In the genomic region with DNA sequence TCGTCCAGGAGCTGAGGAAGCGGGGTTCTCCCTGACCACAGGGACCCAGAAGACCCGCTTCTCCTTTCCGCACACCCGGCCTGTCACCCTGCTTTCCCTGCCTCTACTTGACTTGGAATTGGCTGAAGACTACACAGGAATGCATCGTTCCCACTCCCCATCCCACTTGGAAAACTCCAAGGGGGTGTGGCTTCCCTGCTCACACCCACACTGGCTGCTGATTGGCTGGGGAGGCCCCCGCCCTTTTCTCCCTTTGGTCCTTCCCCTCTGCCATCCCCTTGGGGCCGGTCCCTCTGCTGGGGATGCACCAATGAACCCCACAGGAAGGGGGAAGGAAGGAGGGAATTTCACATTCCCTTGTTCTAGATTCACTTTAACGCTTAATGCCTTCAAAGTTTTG, we compare ENCODE assay signal across 8 cellular contexts. TPM values are rescaled to one million over a fixed set of nuclear protein-coding genes. Genes with fewer than 3 reads are reported as not detected.
DNase-seq lines count a peak whose midpoint lies in the region; ATAC-seq and TF ChIP-seq lines count a peak whose summit lies in the region.

No MANE protein-coding gene starts in this region.

- intact Hi-C loops in esophagus muscularis mucosa (cut with DNase I), result loop anchor here (5.0 kb wide), 1 partner anchor 51 kb away; no protein-coding TSS in a partner anchor
- intact Hi-C loops in activated CD4-positive, alpha-beta T cell treated with anti-CD3 and anti-CD28 coated beads, Interleukin-2, amount 10 ng/mL, durations not matched to agents 24 days and 14 days (cut with micrococcal nuclease), result no loop called here

- ATAC-seq in GM18498 (IDR thresholded peaks at IDR 0.05; ENCODE audit: unreplicated experiment) (no peak), HG03439 (IDR thresholded peaks at IDR 0.05; ENCODE audit: unreplicated experiment) (no peak)

- H3K27ac ChIP-seq in esophagus muscularis mucosa (replicated peaks in 1 of 4) (peak overlapping the region; percentile 47 to 76 (median 62)), neural progenitor cell (no peak overlapping the region)

- H3K9ac ChIP-seq in neural progenitor cell, result no peak overlapping the region

- H3K4me1 ChIP-seq in esophagus muscularis mucosa (peaks cover 31 to 74% (median 63%) of the 10 kb centered on the region in 4 donors), neural progenitor cell (peaks cover 7% of the 10 kb centered on the region)

- peaks cover 5% of the 10 kb centered on the region for H4K20me1 ChIP-seq in neural progenitor cell (ENCODE audit: low read depth)

- H3K36me3 Mint-ChIP-seq in neural progenitor cell, result peaks cover 16% of the 10 kb centered on the region
- H3K36me3 Mint-ChIP-seq in activated CD4-positive, alpha-beta T cell treated with anti-CD3 and anti-CD28 coated beads, Interleukin-2, amount 10 ng/mL, durations not matched to agents 24 days and 14 days (ENCODE audit: low read depth), result peaks cover 55% of the 10 kb centered on the region

- no peaks in the 10 kb centered on the region for H3K79me2 ChIP-seq in neural progenitor cell (ENCODE audit: low read depth)

- H3K27ac Mint-ChIP-seq in neural progenitor cell, result no peak overlapping the region
- H3K27ac Mint-ChIP-seq in activated CD4-positive, alpha-beta T cell treated with anti-CD3 and anti-CD28 coated beads, Interleukin-2, amount 10 ng/mL, durations not matched to agents 24 days and 14 days, result no peak overlapping the region

- H3K4me3 ChIP-seq in esophagus muscularis mucosa (no peak overlapping the region), neural progenitor cell (no peak overlapping the region)

- H3K9me3 ChIP-seq in esophagus muscularis mucosa (no peaks in the 10 kb centered on the region), neural progenitor cell (ENCODE audit: low read depth) (no peaks in the 10 kb centered on the region)

- peaks cover 14% of the 10 kb centered on the region for H3K4me1 Mint-ChIP-seq in neural progenitor cell
- H3K4me1 Mint-ChIP-seq in activated CD4-positive, alpha-beta T cell treated with anti-CD3 and anti-CD28 coated beads, Interleukin-2, amount 10 ng/mL, durations not matched to agents 24 days and 14 days, result peaks cover 18% of the 10 kb centered on the region

- H3K9me3 Mint-ChIP-seq in neural progenitor cell, result peaks cover 2% of the 10 kb centered on the region
- H3K9me3 Mint-ChIP-seq in activated CD4-positive, alpha-beta T cell treated with anti-CD3 and anti-CD28 coated beads, Interleukin-2, amount 10 ng/mL, durations not matched to agents 24 days and 14 days, result no peaks in the 10 kb centered on the region

- TF ChIP-seq CTCF in esophagus muscularis mucosa (IDR thresholded peaks at IDR 0.05), result peak in 1 of 3 experiments; percentile 6
- no peak for TF ChIP-seq CTCF in neural progenitor cell (IDR thresholded peaks at IDR 0.05)

- H3K27me3 ChIP-seq in esophagus muscularis mucosa, result no peaks in the 10 kb centered on the region
- H3K27me3 ChIP-seq in neural progenitor cell, result peaks cover 13% of the 10 kb centered on the region

- TF ChIP-seq POLR2A in esophagus muscularis mucosa (IDR thresholded peaks at IDR 0.05; ENCODE audit: low read depth), result no peak

- H3K36me3 ChIP-seq in esophagus muscularis mucosa, result peaks cover 32 to 59% (median 58%) of the 10 kb centered on the region in 4 donors
- no peaks in the 10 kb centered on the region for H3K36me3 ChIP-seq in neural progenitor cell

- no peak overlapping the region for H2AFZ ChIP-seq in neural progenitor cell (replicated peaks)

- WGBS in esophagus muscularis mucosa, result 66% methylated on average over 9 of the region's 9 CpGs

- H3K4me3 Mint-ChIP-seq in neural progenitor cell, result no peak overlapping the region
- no peak overlapping the region for H3K4me3 Mint-ChIP-seq in activated CD4-positive, alpha-beta T cell treated with anti-CD3 and anti-CD28 coated beads, Interleukin-2, amount 10 ng/mL, durations not matched to agents 24 days and 14 days

- peaks cover 47% of the 10 kb centered on the region for H3F3A ChIP-seq in neural progenitor cell (ENCODE audit: low read depth)

- H3K27me3 Mint-ChIP-seq in neural progenitor cell (ENCODE audit: insufficient read depth, low read depth), result peaks cover 13% of the 10 kb centered on the region
- no peaks in the 10 kb centered on the region for H3K27me3 Mint-ChIP-seq in activated CD4-positive, alpha-beta T cell treated with anti-CD3 and anti-CD28 coated beads, Interleukin-2, amount 10 ng/mL, durations not matched to agents 24 days and 14 days

- H3K4me2 ChIP-seq in neural progenitor cell, result no peak overlapping the region

- DNase-seq in DMS153 (lab: John Stamatoyannopoulos, UW), result peak; percentile 23
- no peak for DNase-seq in DMS153 treated with DMSO at 0.1 percent for 48 hours (lab: John Stamatoyannopoulos, UW; ENCODE audit: unreplicated experiment)
- DNase-seq in NCI-H748 (lab: John Stamatoyannopoulos, UW; ENCODE audit: unreplicated experiment), result peak; percentile 83
- DNase-seq in esophagus muscularis mucosa (ENCODE audit: extremely low spot score), result no peak
- peak; percentile 89 for DNase-seq in neural progenitor cell (ENCODE audit: low spot score)
- DNase-seq in activated CD4-positive, alpha-beta T cell treated with anti-CD3 and anti-CD28 coated beads, Interleukin-2, amount 10 ng/mL, durations not matched to agents 24 days and 14 days, result no peak

- TF ChIP-seq EP300 in esophagus muscularis mucosa (IDR thresholded peaks at IDR 0.05), result no peak

RNA-seq across cellular contexts. Expression of gene VASP, which starts 18.9 kb away (rescaled TPM):
- total RNA-seq in esophagus muscularis mucosa, result 100 to 1,000 TPM; 172 to 321 (median 210) TPM
- total RNA-seq in neural progenitor cell (ENCODE audit: low replicate concordance), result 32.6 and 62.2 TPM in 2 replicates
- total RNA-seq in activated CD4-positive, alpha-beta T cell treated with anti-CD3 and anti-CD28 coated beads, Interleukin-2, amount 10 ng/mL, durations not matched to agents 24 days and 14 days, result 215 and 219 TPM in 2 replicates

RNA-seq across cellular contexts. Expression of gene PPM1N, which starts 27.9 kb away (rescaled TPM):
- total RNA-seq in esophagus muscularis mucosa, result 1 to 10 TPM; 1.6 to 3.8 (median 3.0) TPM
- total RNA-seq in neural progenitor cell (ENCODE audit: low replicate concordance), result 2.4 and 3.6 TPM in 2 replicates
- total RNA-seq in activated CD4-positive, alpha-beta T cell treated with anti-CD3 and anti-CD28 coated beads, Interleukin-2, amount 10 ng/mL, durations not matched to agents 24 days and 14 days, result 1.3 and 1.9 TPM in 2 replicates

RNA-seq across cellular contexts. Expression of gene RTN2, which starts 29.3 kb away (rescaled TPM):
- total RNA-seq in esophagus muscularis mucosa (10 to 100 TPM in 3 of 4 donors, 1 to 10 TPM in 1; 7.0 to 23.6 (median 17.2) TPM), neural progenitor cell (ENCODE audit: low replicate concordance) (4.8 and 10.4 TPM in 2 replicates)
- 2.6 and 2.8 TPM in 2 replicates for total RNA-seq in activated CD4-positive, alpha-beta T cell treated with anti-CD3 and anti-CD28 coated beads, Interleukin-2, amount 10 ng/mL, durations not matched to agents 24 days and 14 days

RNA-seq across cellular contexts. Expression of gene FOSB, which starts 58.3 kb away (rescaled TPM):
- 10 to 100 TPM in 2 of 4 donors, 1 to 10 TPM in 2; 2.2 to 25.2 (median 6.9) TPM for total RNA-seq in esophagus muscularis mucosa
- total RNA-seq in neural progenitor cell (ENCODE audit: low replicate concordance), result 2.3 and 5.4 TPM in 2 replicates
- 11.3 TPM in 2 replicates for total RNA-seq in activated CD4-positive, alpha-beta T cell treated with anti-CD3 and anti-CD28 coated beads, Interleukin-2, amount 10 ng/mL, durations not matched to agents 24 days and 14 days

RNA-seq across cellular contexts. Expression of gene OPA3, which starts 58.5 kb away (rescaled TPM):
- total RNA-seq in esophagus muscularis mucosa, result 10 to 100 TPM in 2 of 4 donors, 1 to 10 TPM in 2; 6.2 to 20.0 (median 13.8) TPM
- 3.7 and 11.3 TPM in 2 replicates for total RNA-seq in neural progenitor cell (ENCODE audit: low replicate concordance)
- 14.0 and 15.3 TPM in 2 replicates for total RNA-seq in activated CD4-positive, alpha-beta T cell treated with anti-CD3 and anti-CD28 coated beads, Interleukin-2, amount 10 ng/mL, durations not matched to agents 24 days and 14 days

Comparison
In these comparisons a context has a peak if more than half of its experiments do, and no peak if none do; other contexts are left out.
1. DNase-seq: peak in DMS153 (single experiment), NCI-H748 (single experiment) and neural progenitor cell (single experiment); none in DMS153 treated with DMSO at 0.1 percent for 48 hours (single experiment), esophagus muscularis mucosa (single experiment) and activated CD4-positive, alpha-beta T cell treated with anti-CD3 and anti-CD28 coated beads, Interleukin-2, amount 10 ng/mL, durations not matched to agents 24 days and 14 days (single experiment).